Comparison of ENCODE assay signal across 10 cellular contexts in the genomic region with DNA sequence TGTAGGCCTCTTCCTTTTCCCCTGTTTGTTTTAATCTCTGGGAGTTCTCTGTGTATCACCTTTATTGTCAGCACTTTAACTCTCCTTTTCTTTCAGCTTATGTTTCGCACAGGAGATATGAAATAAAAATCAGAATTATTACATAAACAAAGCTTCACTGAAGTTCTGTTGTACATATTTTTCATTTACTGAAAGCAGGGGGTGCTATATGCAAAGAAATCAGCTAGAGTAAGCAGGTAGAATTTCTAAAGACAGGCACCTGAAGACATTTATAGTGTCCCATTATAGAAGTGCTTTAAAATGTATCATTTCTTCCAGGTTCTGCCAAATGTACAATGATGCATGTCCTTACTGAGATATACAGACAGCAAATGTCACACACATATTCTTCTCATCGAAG.
DNase-seq lines count a peak whose midpoint lies in the region; FAIRE-seq and TF ChIP-seq lines count a peak whose summit lies in the region.
"Had no signal": no experiment of that assay in that cellular context is flagged by ENCODE, and none has a peak within 500 bp of the region (broad histone marks: within the 10 kb centered on the region; RNA-seq: fewer than 3 reads in every experiment).

No MANE protein-coding gene starts in this region.

- no peak for TF ChIP-seq CTCF in cardiac fibroblast (IDR thresholded peaks at IDR 0.05; ENCODE audit: low read depth, low read length)

- no peaks in the 10 kb centered on the region for H3K9me3 ChIP-seq in small intestine (ENCODE audit: control insufficient read depth, low read depth)

- H3K36me3 ChIP-seq in small intestine (ENCODE audit: control insufficient read depth in 2 of 2, insufficient read depth in 2 of 2, low read length in 2 of 2): no peaks in the 10 kb centered on the region

- no peaks in the 10 kb centered on the region for H3K4me1 ChIP-seq in small intestine (ENCODE audit: control insufficient read depth in 2 of 2, insufficient read depth in 1 of 2, low read depth in 1 of 2, low read length in 1 of 2)

- 74 to 82% (median 79%) methylated on average over 2 of the region's 2 CpGs for WGBS in small intestine, 3 donors

- H3K27ac ChIP-seq in small intestine (ENCODE audit: low read depth in 1 of 2, low read length in 1 of 2): no peak overlapping the region

- no peak for FAIRE-seq in small intestine (lab: Jason Lieb, UNC)

- H3K4me3 ChIP-seq in cardiac fibroblast (replicated peaks in 1 of 2; ENCODE audit: low read depth in 2 of 2, low read length in 2 of 2) (no peak overlapping the region), small intestine (ENCODE audit: low read depth in 1 of 2, low read length in 2 of 2) (no peak overlapping the region)

- DNase-seq in NCI-H1105 treated with DMSO at 0.1 percent for 48 hours (lab: John Stamatoyannopoulos, UW): peak; percentile 46
- DNase-seq in NCI-H1105 (lab: John Stamatoyannopoulos, UW): no peak
- peak; percentile 59 for DNase-seq in NCI-H526 treated with DMSO at 0.1 percent for 48 hours (lab: John Stamatoyannopoulos, UW)
- DNase-seq in cardiac fibroblast (ENCODE audit: low read depth in 2 of 2): peak; percentile 2 to 32
- peak; percentile 1 for DNase-seq in renal cortical epithelial cell (ENCODE audit: low read depth)
- no peak for DNase-seq in SIG-M5 treated with dmso at 0.1 percent for 504 hours (lab: John Stamatoyannopoulos, UW; ENCODE audit: unreplicated experiment)
- DNase-seq in SKM-1 (lab: John Stamatoyannopoulos, UW; ENCODE audit: unreplicated experiment): no peak
- DNase-seq in small intestine: no peak
- DNase-seq: activated naive CD4-positive, alpha-beta T cell treated with anti-CD3 and anti-CD28 coated beads, Interleukin-2, amount 50 U/mL, for 16 hours; left ventricle myocardium superior had no signal

- no peaks in the 10 kb centered on the region for H3K27me3 ChIP-seq in small intestine (ENCODE audit: control insufficient read depth in 2 of 2, insufficient read depth in 2 of 2, low read length in 2 of 2)

Comparison
In these comparisons a context has a peak if more than half of its experiments do, and no peak if none do; other contexts are left out.
1. DNase-seq: peak in NCI-H1105 treated with DMSO at 0.1 percent for 48 hours (single experiment), NCI-H526 treated with DMSO at 0.1 percent for 48 hours (single experiment), cardiac fibroblast (2 of 2) and renal cortical epithelial cell (single experiment); none in NCI-H1105 (single experiment), SIG-M5 treated with dmso at 0.1 percent for 504 hours (single experiment), SKM-1 (single experiment) and small intestine (single experiment).